ENCODE assay signal across 9 cellular contexts in genomic region chr2:235670974-235671787, GRCh38.
A peak's percentile ranks its signal among the peaks of the same experiment; 100 is the strongest.
DNase-seq lines count a peak whose midpoint lies in the region; ATAC-seq and TF ChIP-seq lines count a peak whose summit lies in the region.
"Had no signal": no experiment of that assay in that cellular context is flagged by ENCODE, and none has a peak within 500 bp of the region (broad histone marks: within the 10 kb centered on the region; RNA-seq: fewer than 3 reads in every experiment).

No MANE protein-coding gene starts in this region.

- H2AFZ ChIP-seq in neural cell (ENCODE audit: low read depth, low read length), result no peak overlapping the region

- H3K79me2 ChIP-seq in neural cell (replicated peaks; ENCODE audit: insufficient read depth, low read length), result peaks cover 49% of the 10 kb centered on the region

- H3F3A ChIP-seq in neural cell (ENCODE audit: insufficient read depth, low read length, poor library complexity, severe bottlenecking), result no peaks in the 10 kb centered on the region

- peaks cover 37% of the 10 kb centered on the region for H3K27me3 Mint-ChIP-seq in CD8-positive, alpha-beta T cell (ENCODE audit: low read depth)

- H3K27ac ChIP-seq in CD8-positive, alpha-beta T cell (ENCODE audit: low read depth, low read length), result no peak overlapping the region
- H3K27ac ChIP-seq in colonic mucosa (no peak overlapping the region), neural cell (ENCODE audit: low read length) (no peak overlapping the region)

- peak overlapping the region; percentile 61 for H3K4me3 Mint-ChIP-seq in CD8-positive, alpha-beta T cell

- TF ChIP-seq RAD21 in neural cell (conservative IDR thresholded peaks at IDR 0.05), result no peak

- H3K9me3 ChIP-seq in CD8-positive, alpha-beta T cell (ENCODE audit: low read length), result no peaks in the 10 kb centered on the region
- no peaks in the 10 kb centered on the region for H3K9me3 ChIP-seq in colonic mucosa
- no peaks in the 10 kb centered on the region for H3K9me3 ChIP-seq in neural cell (ENCODE audit: low read length)

- ATAC-seq in CD8-positive, alpha-beta T cell, result no peak
- ATAC-seq in HG02981 (IDR thresholded peaks at IDR 0.05; ENCODE audit: unreplicated experiment) (no peak), HG03457 (IDR thresholded peaks at IDR 0.05; ENCODE audit: unreplicated experiment) (no peak), HG02798 (IDR thresholded peaks at IDR 0.05; ENCODE audit: poor library complexity, unreplicated experiment) (no peak)

- no peak for TF ChIP-seq CTCF in CD8-positive, alpha-beta T cell (IDR thresholded peaks at IDR 0.05)
- TF ChIP-seq CTCF in colonic mucosa (IDR thresholded peaks at IDR 0.05) (no peak), neural cell (IDR thresholded peaks at IDR 0.05; ENCODE audit: poor library complexity, severe bottlenecking) (peak; percentile 8)

- H4K20me1 ChIP-seq in neural cell (ENCODE audit: insufficient read depth), result peaks cover 29% of the 10 kb centered on the region

- intact Hi-C loops in CD8-positive, alpha-beta T cell (cut with DNase I, micrococcal nuclease), result no loop called here
- intact Hi-C loops in colonic mucosa (cut with DNase I), result loop anchor here (5.0 kb wide), 3 partner anchors 74 to 179 kb away; partner anchors contain the start of gene AGAP1

- H3K4me1 ChIP-seq in CD8-positive, alpha-beta T cell (ENCODE audit: insufficient read depth, low read length), result no peaks in the 10 kb centered on the region
- H3K4me1 ChIP-seq in colonic mucosa, result no peaks in the 10 kb centered on the region

- peaks cover 13% of the 10 kb centered on the region for H3K4me1 Mint-ChIP-seq in CD8-positive, alpha-beta T cell (ENCODE audit: low read depth)

- H3K36me3 ChIP-seq in CD8-positive, alpha-beta T cell (ENCODE audit: insufficient read depth, low read length), result no peaks in the 10 kb centered on the region
- H3K36me3 ChIP-seq in colonic mucosa (no peaks in the 10 kb centered on the region), neural cell (ENCODE audit: insufficient read depth, low read length) (no peaks in the 10 kb centered on the region)

- H3K9me3 Mint-ChIP-seq in CD8-positive, alpha-beta T cell, result no peaks in the 10 kb centered on the region
- H3K9me3 Mint-ChIP-seq: IgD-negative memory B cell had no signal

- H3K4me3 ChIP-seq in CD8-positive, alpha-beta T cell (ENCODE audit: low read depth, low read length), result no peak overlapping the region
- H3K4me3 ChIP-seq in colonic mucosa (peak overlapping the region; percentile 41), neural cell (ENCODE audit: low read length) (peak overlapping the region; percentile 82)

- H3K4me2 ChIP-seq in neural cell (ENCODE audit: low read length), result peak overlapping the region; percentile 84

- H3K27ac Mint-ChIP-seq in CD8-positive, alpha-beta T cell, result no peak overlapping the region
- H3K27ac Mint-ChIP-seq: IgD-negative memory B cell had no signal

- peaks cover 6% of the 10 kb centered on the region for H3K27me3 ChIP-seq in CD8-positive, alpha-beta T cell (ENCODE audit: insufficient read depth, low read length)
- H3K27me3 ChIP-seq in colonic mucosa (no peaks in the 10 kb centered on the region), neural cell (ENCODE audit: insufficient read depth, low read depth, low read length) (peaks cover 8% of the 10 kb centered on the region)

- TF ChIP-seq EP300 in neural cell (conservative IDR thresholded peaks at IDR 0.05; ENCODE audit: poor library complexity, severe bottlenecking), result no peak

- CTCF ChIA-PET in CD8-positive, alpha-beta T cell (lab: Charles Lee), result no interaction called here

- no peaks in the 10 kb centered on the region for H3K9me2 ChIP-seq in neural cell (ENCODE audit: insufficient read depth, low read length)

- H3K9ac ChIP-seq in colonic mucosa (ENCODE audit: low read depth in 2 of 2, low read length in 2 of 2) (no peak overlapping the region), neural cell (ENCODE audit: low read length) (peak overlapping the region; percentile 56)

- no peaks in the 10 kb centered on the region for H3K36me3 Mint-ChIP-seq in CD8-positive, alpha-beta T cell
- H3K36me3 Mint-ChIP-seq: IgD-negative memory B cell had no signal

- POLR2A ChIA-PET in CD8-positive, alpha-beta T cell (lab: Charles Lee), result no interaction called here

- DNase-seq in CD8-positive, alpha-beta T cell, result no peak
- DNase-seq in NCI-H146 (lab: John Stamatoyannopoulos, UW), result peak; percentile 60
- no peak for DNase-seq in colonic mucosa
- DNase-seq in H4 (ENCODE audit: low spot score), result no peak

TF ChIP-seq in neural cell, 6 proteins besides CTCF, POLR2A, EP300 and RAD21:
- TF ChIP-seq EZH2 (IDR thresholded peaks at IDR 0.05; ENCODE audit: borderline replicate concordance, insufficient read depth, low read length, poor library complexity, severe bottlenecking), result no peak
- TF ChIP-seq MXI1 (conservative IDR thresholded peaks at IDR 0.05; ENCODE audit: poor library complexity, severe bottlenecking), result no peak
- no peak for TF ChIP-seq TAF1 (IDR thresholded peaks at IDR 0.05; ENCODE audit: low read depth)
- TF ChIP-seq POLR2AphosphoS5 (IDR thresholded peaks at IDR 0.05), result no peak
- no peak for TF ChIP-seq SMC3 (conservative IDR thresholded peaks at IDR 0.05; ENCODE audit: poor library complexity)
- no peak for TF ChIP-seq REST (IDR thresholded peaks at IDR 0.05; ENCODE audit: borderline replicate concordance)
